ENCODE assay signal across 2 cellular contexts in the genomic region with DNA sequence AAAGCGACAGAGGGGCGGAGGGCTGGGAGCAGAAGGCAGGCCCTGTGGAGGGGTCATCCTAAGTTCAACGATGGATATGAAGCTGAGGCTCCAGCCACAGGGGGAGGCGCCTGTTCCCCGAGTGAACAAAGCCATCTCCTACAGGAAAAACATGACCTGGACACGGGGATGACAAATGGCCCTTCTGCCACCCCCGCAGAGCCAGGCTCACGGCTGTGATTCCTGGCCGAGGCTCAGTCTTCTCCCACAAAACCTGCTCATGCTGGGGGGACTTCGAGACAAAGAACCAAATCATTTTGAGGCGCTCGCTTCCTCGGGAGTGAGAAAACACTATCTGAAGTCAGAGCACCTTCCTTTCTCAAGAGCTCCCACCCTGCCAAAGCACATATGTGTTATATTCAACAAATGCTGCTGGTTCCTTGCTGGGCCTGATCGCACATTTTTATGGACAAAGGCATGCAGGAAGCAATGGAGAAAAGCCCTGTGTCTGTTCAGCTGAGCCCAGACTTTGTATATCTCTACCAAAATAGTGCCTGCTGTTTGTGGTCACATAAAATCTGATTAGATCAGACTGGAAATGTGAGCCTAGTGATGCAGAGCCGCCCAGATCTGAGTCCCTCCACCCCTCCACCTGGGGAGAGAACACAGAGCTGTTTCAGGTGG.
A peak's percentile ranks its signal among the peaks of the same experiment; 100 is the strongest.
TF ChIP-seq lines count a peak whose summit lies in the region.

No MANE protein-coding gene starts in this region.

TF ChIP-seq in Ishikawa, 13 proteins besides CTCF, POLR2A, EP300 and RAD21:
- TF ChIP-seq TAF1 (IDR thresholded peaks at IDR 0.05; ENCODE audit: low read depth) (no peak), EGR1 (IDR thresholded peaks at IDR 0.05) (peak; percentile 88), CREB1 (IDR thresholded peaks at IDR 0.05; ENCODE audit: low read depth) (no peak), MAX (IDR thresholded peaks at IDR 0.05) (peak; percentile 34; the same call in 1 of the 2 replicates), TCF12 (IDR thresholded peaks at IDR 0.05; ENCODE audit: low read depth) (0 out of 2 replicates have a peak, but pooled peaks have one; percentile 71), REST (IDR thresholded peaks at IDR 0.05; ENCODE audit: low read depth) (no peak), TEAD4 (IDR thresholded peaks at IDR 0.05) (peak; percentile 10; the same call in 1 of the 2 replicates), FOXM1 (IDR thresholded peaks at IDR 0.05; ENCODE audit: borderline replicate concordance, low read depth) (no peak), NFIC (IDR thresholded peaks at IDR 0.05) (peak; percentile 6), YY1 (IDR thresholded peaks at IDR 0.05; ENCODE audit: low read depth) (0 out of 2 replicates have a peak, but pooled peaks have one; percentile 6)

TF ChIP-seq in HepG2, 621 proteins besides CTCF, POLR2A, EP300 and RAD21:
- TF ChIP-seq EEA1 (CRISPR knock-in tag; IDR thresholded peaks at IDR 0.05; ENCODE audit: borderline replicate concordance), result no peak
- peak; percentile 55 for TF ChIP-seq RARA (CRISPR knock-in tag; IDR thresholded peaks at IDR 0.05)
- TF ChIP-seq SNAPC5 (CRISPR knock-in tag; IDR thresholded peaks at IDR 0.05; ENCODE audit: borderline replicate concordance), result no peak
- TF ChIP-seq, protein P1, sequence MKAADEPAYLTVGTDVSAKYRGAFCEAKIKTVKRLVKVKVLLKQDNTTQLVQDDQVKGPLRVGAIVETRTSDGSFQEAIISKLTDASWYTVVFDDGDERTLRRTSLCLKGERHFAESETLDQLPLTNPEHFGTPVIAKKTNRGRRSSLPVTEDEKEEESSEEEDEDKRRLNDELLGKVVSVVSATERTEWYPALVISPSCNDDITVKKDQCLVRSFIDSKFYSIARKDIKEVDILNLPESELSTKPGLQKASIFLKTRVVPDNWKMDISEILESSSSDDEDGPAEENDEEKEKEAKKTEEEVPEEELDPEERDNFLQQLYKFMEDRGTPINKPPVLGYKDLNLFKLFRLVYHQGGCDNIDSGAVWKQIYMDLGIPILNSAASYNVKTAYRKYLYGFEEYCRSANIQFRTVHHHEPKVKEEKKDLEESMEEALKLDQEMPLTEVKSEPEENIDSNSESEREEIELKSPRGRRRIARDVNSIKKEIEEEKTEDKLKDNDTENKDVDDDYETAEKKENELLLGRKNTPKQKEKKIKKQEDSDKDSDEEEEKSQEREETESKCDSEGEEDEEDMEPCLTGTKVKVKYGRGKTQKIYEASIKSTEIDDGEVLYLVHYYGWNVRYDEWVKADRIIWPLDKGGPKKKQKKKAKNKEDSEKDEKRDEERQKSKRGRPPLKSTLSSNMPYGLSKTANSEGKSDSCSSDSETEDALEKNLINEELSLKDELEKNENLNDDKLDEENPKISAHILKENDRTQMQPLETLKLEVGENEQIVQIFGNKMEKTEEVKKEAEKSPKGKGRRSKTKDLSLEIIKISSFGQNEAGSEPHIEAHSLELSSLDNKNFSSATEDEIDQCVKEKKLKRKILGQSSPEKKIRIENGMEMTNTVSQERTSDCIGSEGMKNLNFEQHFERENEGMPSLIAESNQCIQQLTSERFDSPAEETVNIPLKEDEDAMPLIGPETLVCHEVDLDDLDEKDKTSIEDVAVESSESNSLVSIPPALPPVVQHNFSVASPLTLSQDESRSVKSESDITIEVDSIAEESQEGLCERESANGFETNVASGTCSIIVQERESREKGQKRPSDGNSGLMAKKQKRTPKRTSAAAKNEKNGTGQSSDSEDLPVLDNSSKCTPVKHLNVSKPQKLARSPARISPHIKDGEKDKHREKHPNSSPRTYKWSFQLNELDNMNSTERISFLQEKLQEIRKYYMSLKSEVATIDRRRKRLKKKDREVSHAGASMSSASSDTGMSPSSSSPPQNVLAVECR (CRISPR knock-in tag; IDR thresholded peaks at IDR 0.05; ENCODE audit: borderline replicate concordance), result no peak
- no peak for TF ChIP-seq ZNF841 (CRISPR knock-in tag; IDR thresholded peaks at IDR 0.05; ENCODE audit: borderline replicate concordance)
